In the genomic region with DNA sequence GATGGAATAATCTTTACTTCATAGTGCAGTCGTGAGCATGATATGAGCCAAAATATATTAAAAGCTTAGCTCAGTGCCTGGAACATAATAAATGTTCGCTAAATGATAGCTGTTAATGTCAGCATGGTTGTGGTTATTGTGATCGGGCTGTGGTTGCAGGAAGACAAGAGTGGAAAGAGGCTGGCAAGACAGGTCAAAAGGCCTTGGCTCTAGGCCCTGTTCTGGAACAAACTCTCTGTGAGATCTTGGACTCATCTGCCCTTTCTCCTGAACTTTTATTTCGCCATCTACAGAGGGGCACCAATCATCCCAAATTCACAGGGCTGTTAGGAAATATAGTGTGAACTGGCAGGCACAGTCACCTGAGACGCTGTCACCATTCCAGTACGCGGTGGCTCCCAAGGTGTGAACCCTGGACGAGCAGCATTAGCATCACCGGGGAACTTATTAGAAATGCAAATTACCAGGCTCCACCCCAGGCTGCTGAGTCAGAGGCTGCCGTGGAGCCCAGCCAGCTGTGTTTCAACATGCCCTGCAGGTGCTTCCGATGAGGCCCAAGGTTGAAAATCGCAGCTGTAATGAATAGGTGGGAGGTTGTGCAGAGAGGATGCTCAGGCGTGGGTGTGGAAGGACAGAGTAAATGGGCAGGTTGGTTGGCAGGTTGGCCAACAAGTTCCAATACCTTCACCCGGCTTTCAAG, we compare ENCODE assay signal across 9 cellular contexts. TPM values are rescaled to one million over a fixed set of nuclear protein-coding genes. Genes with fewer than 3 reads are reported as not detected.
DNase-seq lines count a peak whose midpoint lies in the region; ATAC-seq and TF ChIP-seq lines count a peak whose summit lies in the region.
"Had no signal": no experiment of that assay in that cellular context is flagged by ENCODE, and none has a peak within 500 bp of the region (broad histone marks: within the 10 kb centered on the region; RNA-seq: fewer than 3 reads in every experiment).

No MANE protein-coding gene starts in this region.

- peak; percentile 53 for ATAC-seq in GM21423 (IDR thresholded peaks at IDR 0.05; ENCODE audit: unreplicated experiment)
- no peak for ATAC-seq in HG03378 (IDR thresholded peaks at IDR 0.05; ENCODE audit: unreplicated experiment)

- TF ChIP-seq POLR2A in erythroblast (IDR thresholded peaks at IDR 0.05; ENCODE audit: low read length), result no peak

- intact Hi-C loops in cardiac septum (cut with DNase I), result no loop called here

- DNase-seq in Daoy (ENCODE audit: low read depth), result peak; percentile 53
- DNase-seq in NCI-H1105 treated with DMSO at 0.1 percent for 48 hours (lab: John Stamatoyannopoulos, UW), result peak; percentile 86
- DNase-seq in erythroblast (lab: John Stamatoyannopoulos, UW), result peak; percentile 52 to 69
- no peak for DNase-seq in GOT3 (lab: John Stamatoyannopoulos, UW)
- DNase-seq in dedifferentiated amniotic fluid mesenchymal stem cell (ENCODE audit: extremely low spot score), result no peak
- DNase-seq in cardiac septum (ENCODE audit: low spot score), result no peak
- DNase-seq: NCI-H524 treated with DMSO at 0.1 percent for 48 hours had no signal

RNA-seq across cellular contexts. Expression of gene SAP30L, which starts 50.2 kb away (rescaled TPM):
- total RNA-seq in Daoy (2014; rRNA removed; shearing (Covaris generic)), result 15.8 and 16.2 TPM in 2 replicates
- total RNA-seq in cardiac septum, result 32.3 TPM

Comparison
In these comparisons a context has a peak if more than half of its experiments do, and no peak if none do; other contexts are left out.
1. DNase-seq: peak in Daoy (single experiment), NCI-H1105 treated with DMSO at 0.1 percent for 48 hours (single experiment) and erythroblast (2 of 2); none in GOT3 (single experiment), dedifferentiated amniotic fluid mesenchymal stem cell (single experiment) and cardiac septum (single experiment).